1 cellular context compared by ENCODE assay signal in genomic region chr7:103887050-103887449, GRCh38.
TF ChIP-seq lines count a peak whose summit lies in the region.

No MANE protein-coding gene starts in this region.

TF ChIP-seq in K562, 482 proteins besides CTCF, POLR2A, EP300 and RAD21 (continued from another document and continues in another):
- no peak for TF ChIP-seq UBTF (IDR thresholded peaks at IDR 0.05; ENCODE audit: borderline replicate concordance in 1 of 2, low read depth in 2 of 2, low read length in 2 of 2)
- TF ChIP-seq LEF1 (IDR thresholded peaks at IDR 0.05), result 0 out of 2 replicates have a peak, but pooled peaks have one; percentile 4
- no peak for TF ChIP-seq CBFB (CRISPR knock-in tag; IDR thresholded peaks at IDR 0.05)
- no peak for TF ChIP-seq ZNF561 (CRISPR knock-in tag; conservative IDR thresholded peaks at IDR 0.05)
- no peak for TF ChIP-seq HDAC3 (IDR thresholded peaks at IDR 0.05; ENCODE audit: borderline replicate concordance, partially characterized antibody)
- no peak for TF ChIP-seq PBX2 (CRISPR knock-in tag; IDR thresholded peaks at IDR 0.05; ENCODE audit: low read depth)
- peak; percentile 85 for TF ChIP-seq PBX2 (tag; conservative IDR thresholded peaks at IDR 0.05; ENCODE audit: low read depth)
- TF ChIP-seq ARID1B (IDR thresholded peaks at IDR 0.05), result peak; percentile 64
- no peak for TF ChIP-seq ZNF217 (CRISPR knock-in tag; IDR thresholded peaks at IDR 0.05)
- TF ChIP-seq CREB5 (CRISPR knock-in tag; IDR thresholded peaks at IDR 0.05), result no peak
- TF ChIP-seq ZNF699 (CRISPR knock-in tag; IDR thresholded peaks at IDR 0.05; ENCODE audit: insufficient replicate concordance), result no peak
- TF ChIP-seq E4F1 (CRISPR knock-in tag; IDR thresholded peaks at IDR 0.05; ENCODE audit: borderline replicate concordance), result no peak
- TF ChIP-seq MTA2 (IDR thresholded peaks at IDR 0.05; ENCODE audit: low read depth), result peak; percentile 11; the same call in 1 of the 2 replicates
- TF ChIP-seq PKNOX1 (IDR thresholded peaks at IDR 0.05), result peak; percentile 93
- no peak for TF ChIP-seq KAT7 (CRISPR knock-in tag; IDR thresholded peaks at IDR 0.05; ENCODE audit: borderline replicate concordance)
- TF ChIP-seq ZBTB34 (CRISPR knock-in tag; IDR thresholded peaks at IDR 0.05), result no peak
- TF ChIP-seq CHD1 (IDR thresholded peaks at IDR 0.05; ENCODE audit: low read length), result no peak
- TF ChIP-seq SRSF1 (IDR thresholded peaks at IDR 0.05; ENCODE audit: low read depth, low read length), result no peak
- TF ChIP-seq CC2D1A (IDR thresholded peaks at IDR 0.05), result 0 out of 2 replicates have a peak, but pooled peaks have one; percentile 45
- TF ChIP-seq COPS2 (conservative IDR thresholded peaks at IDR 0.05), result no peak
- no peak for TF ChIP-seq CHD7 (IDR thresholded peaks at IDR 0.05; ENCODE audit: low read depth, low read length)
- TF ChIP-seq ZBTB8A (IDR thresholded peaks at IDR 0.05; ENCODE audit: partially characterized antibody), result no peak
- TF ChIP-seq PHF8 (IDR thresholded peaks at IDR 0.05; ENCODE audit: borderline replicate concordance, low read length), result no peak
- no peak for TF ChIP-seq HMG20A (CRISPR knock-in tag; conservative IDR thresholded peaks at IDR 0.05)
- TF ChIP-seq PPARD (CRISPR knock-in tag; IDR thresholded peaks at IDR 0.05), result no peak
- no peak for TF ChIP-seq HCFC1 (IDR thresholded peaks at IDR 0.05; ENCODE audit: low read depth, low read length)
- peak; percentile 45; the same call in 1 of the 2 replicates for TF ChIP-seq TEAD4 (IDR thresholded peaks at IDR 0.05; ENCODE audit: low read length)
- no peak for TF ChIP-seq TEAD4 (CRISPR knock-in tag; IDR thresholded peaks at IDR 0.05; ENCODE audit: borderline replicate concordance)
- TF ChIP-seq ASH1L (IDR thresholded peaks at IDR 0.05; ENCODE audit: borderline replicate concordance, low read depth, partially characterized antibody), result no peak
- no peak for TF ChIP-seq SNAPC5 (CRISPR knock-in tag; IDR thresholded peaks at IDR 0.05)
- TF ChIP-seq MED1 (CRISPR knock-in tag; IDR thresholded peaks at IDR 0.05; ENCODE audit: borderline replicate concordance), result no peak
- peak; percentile 65; the same call in 1 of the 2 replicates for TF ChIP-seq HMBOX1 (IDR thresholded peaks at IDR 0.05)
- no peak for TF ChIP-seq TCFL5 (CRISPR knock-in tag; conservative IDR thresholded peaks at IDR 0.05)
- TF ChIP-seq TEAD2 (tag; IDR thresholded peaks at IDR 0.05), result no peak
